In genomic region chr2:3557588-3558204, GRCh38 we compare ENCODE assay signal across 8 cellular contexts. TPM values are rescaled to one million over a fixed set of nuclear protein-coding genes. Genes with fewer than 3 reads are reported as not detected.
A peak's percentile ranks its signal among the peaks of the same experiment; 100 is the strongest.
DNase-seq lines count a peak whose midpoint lies in the region; ATAC-seq, FAIRE-seq and TF ChIP-seq lines count a peak whose summit lies in the region.

No MANE protein-coding gene starts in this region.

- peak overlapping the region; percentile 91 for H3K4me3 Mint-ChIP-seq in Calu3 (ENCODE audit: low read depth, unreplicated experiment)

- TF ChIP-seq POLR2A in GM12891 (IDR thresholded peaks at IDR 0.05; ENCODE audit: low read depth, low read length), result no peak

- BruUV-seq in Calu3 (replicated peaks; lab: Mats Ljungman, UMichigan) (TSS peak; percentile 68), mammary epithelial cell (replicated peaks; lab: Mats Ljungman, UMichigan) (TSS peak; percentile 74)

- peaks cover 9% of the 10 kb centered on the region for H3K4me1 Mint-ChIP-seq in Calu3 (ENCODE audit: low read depth, unreplicated experiment)

- H3K79me2 ChIP-seq in mammary epithelial cell (ENCODE audit: insufficient read depth, low read length), result peaks cover 49% of the 10 kb centered on the region

- dilution Hi-C loops in mammary epithelial cell (cut with HindIII; ENCODE audit: low sequenced_read_pairs), result no loop called here

- H3K36me3 ChIP-seq in HUES64 (ENCODE audit: insufficient read depth, low read length) (peaks cover 51% of the 10 kb centered on the region), mammary epithelial cell (ENCODE audit: insufficient read depth, low read length) (peaks cover 18% of the 10 kb centered on the region), mesodermal cell (ENCODE audit: control insufficient read depth, insufficient read depth, low read length) (peaks cover 41% of the 10 kb centered on the region)

- peak overlapping the region; percentile 93 for H3K4me2 ChIP-seq in mammary epithelial cell (ENCODE audit: insufficient read depth, low read depth, low read length)

- H4K20me1 ChIP-seq in mammary epithelial cell (ENCODE audit: insufficient read depth, low read length), result no peaks in the 10 kb centered on the region

- peak overlapping the region; percentile 82 for H3K27ac Mint-ChIP-seq in Calu3 (ENCODE audit: unreplicated experiment)

- ATAC-seq in GM21528 (IDR thresholded peaks at IDR 0.05; ENCODE audit: low FRiP score, unreplicated experiment), result peak; percentile 35

- H3K27ac ChIP-seq in HUES64 (ENCODE audit: low read depth, low read length), result peak overlapping the region; percentile 98
- H3K27ac ChIP-seq in mammary epithelial cell (ENCODE audit: insufficient read depth, low read depth, low read length), result peak overlapping the region; percentile 73
- H3K27ac ChIP-seq in mesodermal cell (ENCODE audit: low read depth, low read length, severe bottlenecking), result peak overlapping the region; percentile 91

- H3K4me3 ChIP-seq in HUES64 (ENCODE audit: low read length) (peak overlapping the region; percentile 97), mammary epithelial cell (replicated peaks in 1 of 3; ENCODE audit: insufficient read depth in 1 of 3, low read depth in 2 of 3, low read length in 3 of 3) (peak overlapping the region; percentile 61 to 83 (median 81)), mesodermal cell (ENCODE audit: extremely low read depth, insufficient read depth, low read length, poor library complexity, severe bottlenecking) (peak overlapping the region; percentile 95)

- H3K9ac ChIP-seq in HUES64 (ENCODE audit: low read depth, low read length) (peak overlapping the region; percentile 98), mammary epithelial cell (ENCODE audit: insufficient read depth, low read length) (peak overlapping the region; percentile 99)

- peak overlapping the region; percentile 82 for H2AFZ ChIP-seq in mammary epithelial cell (ENCODE audit: low read depth, low read length)

- no peak for DNase-seq in Calu3
- DNase-seq in mammary epithelial cell, result no peak
- no peak for DNase-seq in GM12891 (ENCODE audit: insufficient read length, low spot score)
- no peak for DNase-seq in OCI-M2 (lab: John Stamatoyannopoulos, UW; ENCODE audit: unreplicated experiment)
- DNase-seq in amniotic stem cell (lab: John Stamatoyannopoulos, UW), result no peak

- H3K9me3 Mint-ChIP-seq in Calu3 (ENCODE audit: low read depth, unreplicated experiment), result no peaks in the 10 kb centered on the region

- in situ Hi-C loops in mammary epithelial cell (cut with MboI; ENCODE audit: low sequenced_read_pairs in 2 of 2), result no loop called here

- no peak for TF ChIP-seq CTCF in Calu3 (IDR thresholded peaks at IDR 0.05; ENCODE audit: unreplicated experiment)
- TF ChIP-seq CTCF in mammary epithelial cell (conservative IDR thresholded peaks at IDR 0.05 in 1 of 2, IDR thresholded peaks at IDR 0.05 in 1 of 2; ENCODE audit: extremely low read depth in 1 of 2, insufficient read depth in 1 of 2, low read depth in 1 of 2, low read length in 2 of 2), result no peak

- intact Hi-C loops in Calu3 (cut with micrococcal nuclease; ENCODE audit: unreplicated experiment), result no loop called here
- intact Hi-C loops in mammary epithelial cell (cut with micrococcal nuclease), result loop anchor here (1.0 to 2.0 kb wide), 3 partner anchors 18 to 93 kb away; partner anchors contain the start of genes ADI1 and RPS7

- under 1% methylated on average over 40 of the region's 40 CpGs for WGBS in HUES64
- WGBS in mammary epithelial cell (ENCODE audit: low coverage, missing lambda C conversion rate), result 2% methylated on average over 15 of the region's 40 CpGs
- WGBS in mesodermal cell (ENCODE audit: insufficient coverage in 2 of 2), 2 experiments, result 1% methylated on average over 38 of the region's 40 CpGs

- H3K27me3 ChIP-seq in HUES64 (ENCODE audit: insufficient read depth, low read length) (no peaks in the 10 kb centered on the region), mammary epithelial cell (ENCODE audit: insufficient read depth, low read length) (no peaks in the 10 kb centered on the region)

- H3K9me3 ChIP-seq in HUES64 (ENCODE audit: insufficient read depth, low read depth, low read length) (no peaks in the 10 kb centered on the region), mammary epithelial cell (replicated peaks; ENCODE audit: insufficient read depth, low read length) (no peaks in the 10 kb centered on the region), mesodermal cell (ENCODE audit: control insufficient read depth, low read length) (no peaks in the 10 kb centered on the region)

- FAIRE-seq in GM12891 (lab: Jason Lieb, UNC), result no peak

- peaks cover 5% of the 10 kb centered on the region; the same call in 1 of the 2 replicates for H3K4me1 ChIP-seq in HUES64 (ENCODE audit: insufficient read depth, low read length)
- H3K4me1 ChIP-seq in mammary epithelial cell (ENCODE audit: insufficient read depth, low read length), result peaks cover 10% of the 10 kb centered on the region
- H3K4me1 ChIP-seq in mesodermal cell (ENCODE audit: control insufficient read depth, insufficient read depth, low read length, poor library complexity, severe bottlenecking), result peaks cover 3% of the 10 kb centered on the region

- CTCF ChIA-PET in Calu3 (lab: Charles Lee), result interaction anchor here (0.6 to 1.0 kb wide), 3 partner anchors 21 to 94 kb away, joined by 4 to 7 read pairs (median 4); no protein-coding TSS in a partner anchor
- CTCF ChIA-PET in mammary epithelial cell (lab: Charles Lee; ENCODE audit: low non-redundant PET), result interaction anchor here (0.6 kb wide), 1 partner anchor 134 kb away, joined by 3 read pairs; no protein-coding TSS in a partner anchor

- H3K36me3 Mint-ChIP-seq in Calu3 (ENCODE audit: insufficient read depth, unreplicated experiment), result peaks cover 71% of the 10 kb centered on the region

- H3K27me3 Mint-ChIP-seq in Calu3 (ENCODE audit: unreplicated experiment), result no peaks in the 10 kb centered on the region

TF ChIP-seq in GM12891, 5 proteins besides CTCF, POLR2A, EP300 and RAD21:
- TF ChIP-seq POU2F2 (IDR thresholded peaks at IDR 0.05; ENCODE audit: low read depth, low read length), result no peak

RNA-seq across cellular contexts. Expression of gene RNASEH1, which starts 0.4 kb away (rescaled TPM):
- 29.8 and 30.2 TPM in 2 replicates for total RNA-seq in Calu3 (2022)
- polyA plus RNA-seq in HUES64 (2013, experiment 1 of 2), result 27.3 TPM
- polyA plus RNA-seq in HUES64 (2013, experiment 2 of 2), result 25.7 TPM
- total RNA-seq in mammary epithelial cell, result 10 to 100 TPM; 29.2 to 33.7 TPM
- 15.2 TPM for polyA plus RNA-seq in mammary epithelial cell
- polyA minus RNA-seq in mammary epithelial cell, result 8.7 TPM
- polyA plus RNA-seq in mesodermal cell (2013, experiment 1 of 2), result 23.2 TPM
- 20.8 TPM for polyA plus RNA-seq in mesodermal cell (2013, experiment 2 of 2)
- polyA plus RNA-seq in GM12891 (2012; ENCODE audit: low read depth, missing spikeins), result 19.1 TPM

RNA-seq across cellular contexts. Expression of gene RPS7, which starts 17.4 kb away (rescaled TPM):
- total RNA-seq in Calu3 (2022) (1,135 and 1,226 TPM in 2 replicates), mammary epithelial cell (1,000 to 10,000 TPM; 1,346 to 1,386 TPM)
- polyA plus RNA-seq in HUES64 (2013, experiment 1 of 2), result 1,736 TPM
- 1,772 TPM for polyA plus RNA-seq in HUES64 (2013, experiment 2 of 2)
- 1,425 TPM for polyA plus RNA-seq in mammary epithelial cell
- 544 TPM for polyA minus RNA-seq in mammary epithelial cell
- 1,875 TPM for polyA plus RNA-seq in mesodermal cell (2013, experiment 1 of 2)
- 1,958 TPM for polyA plus RNA-seq in mesodermal cell (2013, experiment 2 of 2)
- polyA plus RNA-seq in GM12891 (2012; ENCODE audit: low read depth, missing spikeins), result 3,128 TPM

RNA-seq across cellular contexts. Expression of gene COLEC11, which starts 37.2 kb away (rescaled TPM):
- total RNA-seq in Calu3 (2022) (not detected in 2 replicates), mammary epithelial cell (not detected)
- not detected for polyA plus RNA-seq in HUES64 (2013, experiment 1 of 2)
- 0.32 TPM for polyA plus RNA-seq in HUES64 (2013, experiment 2 of 2)
- not detected for polyA plus RNA-seq in mammary epithelial cell
- not detected for polyA minus RNA-seq in mammary epithelial cell
- polyA plus RNA-seq in mesodermal cell (2013, experiment 1 of 2), result 2.6 TPM
- 0.81 TPM for polyA plus RNA-seq in mesodermal cell (2013, experiment 2 of 2)
- polyA plus RNA-seq in GM12891 (2012; ENCODE audit: low read depth, missing spikeins), result 1.1 TPM

RNA-seq across cellular contexts. Expression of gene ADI1, which starts 38.4 kb away (rescaled TPM):
- total RNA-seq in Calu3 (2022) (30.1 and 32.6 TPM in 2 replicates), mammary epithelial cell (10 to 100 TPM; 13.3 to 35.1 TPM)
- 36.2 TPM for polyA plus RNA-seq in HUES64 (2013, experiment 1 of 2)
- polyA plus RNA-seq in HUES64 (2013, experiment 2 of 2), result 27.1 TPM
- polyA plus RNA-seq in mammary epithelial cell, result 36.0 TPM
- 20.7 TPM for polyA minus RNA-seq in mammary epithelial cell
- polyA plus RNA-seq in mesodermal cell (2013, experiment 1 of 2), result 24.6 TPM
- 24.1 TPM for polyA plus RNA-seq in mesodermal cell (2013, experiment 2 of 2)
- polyA plus RNA-seq in GM12891 (2012; ENCODE audit: low read depth, missing spikeins), result 16.1 TPM
